ENCODE assay signal across 8 cellular contexts in genomic region chr2:209425082-209426071, GRCh38. TPM values are rescaled to one million over a fixed set of nuclear protein-coding genes. Genes with fewer than 3 reads are reported as not detected.
DNase-seq lines count a peak whose midpoint lies in the region; ATAC-seq, FAIRE-seq and TF ChIP-seq lines count a peak whose summit lies in the region.

No MANE protein-coding gene starts in this region.

- no peak overlapping the region for H3K27ac ChIP-seq in spleen

- peaks cover 0 to 28% (median 18%) of the 10 kb centered on the region in 6 donors for H3K4me1 ChIP-seq in spleen

- H3K36me3 ChIP-seq in bronchial epithelial cell (ENCODE audit: control insufficient read depth, insufficient read depth, low read length) (no peaks in the 10 kb centered on the region), spleen (no peaks in the 10 kb centered on the region)

- POLR2A ChIA-PET in AG04449 (lab: Yijun Ruan, JAX), result interaction anchor here (0.6 kb wide), 1 partner anchor 154 kb away, joined by 3 read pairs; no protein-coding TSS in a partner anchor

- DNase-seq in AG04449 (ENCODE audit: low read depth, low spot score) (no peak), GM10266 (ENCODE audit: extremely low spot score) (peak; percentile 47), NCI-H526 (lab: John Stamatoyannopoulos, UW) (peak; percentile 81 to 91), bronchial epithelial cell (ENCODE audit: low read depth) (peak; percentile 75), medulla oblongata (ENCODE audit: extremely low spot score) (peak; percentile 69), spleen (no peak)

- TF ChIP-seq POLR2A in spleen (IDR thresholded peaks at IDR 0.05), result no peak

- ATAC-seq in HG03520 (IDR thresholded peaks at IDR 0.05; ENCODE audit: unreplicated experiment) (peak; percentile 30), HG03280 (IDR thresholded peaks at IDR 0.05; ENCODE audit: unreplicated experiment) (no peak)

- H3K27me3 ChIP-seq in bronchial epithelial cell (ENCODE audit: control insufficient read depth, insufficient read depth, low read length) (no peaks in the 10 kb centered on the region), spleen (replicated peaks in 1 of 7) (peaks cover 0 to 36% (median 3%) of the 10 kb centered on the region in 7 donors)

- TF ChIP-seq CTCF in AG04449 (IDR thresholded peaks at IDR 0.05; ENCODE audit: insufficient read depth, low read length, missing control alignments) (peak; percentile 50), GM10266 (IDR thresholded peaks at IDR 0.05; ENCODE audit: control insufficient read depth, insufficient read depth, low read depth, missing control alignments) (peak; percentile 34), bronchial epithelial cell (IDR thresholded peaks at IDR 0.05; ENCODE audit: insufficient read depth, low read length, severe bottlenecking) (peak; percentile 50), spleen (IDR thresholded peaks at IDR 0.05 in 8 of 11, conservative IDR thresholded peaks at IDR 0.05 in 3 of 11) (peak in 4 of 11 experiments; percentile 15 to 43 (median 18))

- WGBS in spleen, 5 donors, result 22 to 27% (median 25%) methylated on average over 7 of the region's 7 CpGs

- FAIRE-seq in bronchial epithelial cell (lab: Jason Lieb, UNC), result no peak

- no peaks in the 10 kb centered on the region for H3K9me3 ChIP-seq in spleen

- H3K4me3 ChIP-seq in AG04449 (ENCODE audit: low read depth, low read length) (peak overlapping the region; percentile 67), bronchial epithelial cell (ENCODE audit: low read depth, low read length) (peak overlapping the region; percentile 85), spleen (peak overlapping the region in 4 of 8 donors; percentile 51 to 70 (median 55))

- CTCF ChIA-PET in AG04449 (lab: Yijun Ruan, JAX), result interaction anchor here (0.6 to 7.0 kb wide), 34 partner anchors 8 to 1030 kb away, joined by 3 to 124 read pairs (median 6); no protein-coding TSS in a partner anchor

- intact Hi-C loops in spleen (cut with DNase I; ENCODE audit: low total_unique reads), result loop anchor here (5.0 kb wide), 1 partner anchor 132 kb away; no protein-coding TSS in a partner anchor

RNA-seq across cellular contexts. Expression of gene MAP2, which starts 1.5 kb away (rescaled TPM):
- total RNA-seq in bronchial epithelial cell, result 8.2 and 33.7 TPM in 2 replicates
- total RNA-seq in spleen, result 1 to 10 TPM in 6 of 7 donors, under 1 TPM in 1; 0.97 to 5.0 (median 3.2) TPM
- polyA plus RNA-seq in spleen, result under 1 TPM; 0.38 to 0.74 (median 0.48) TPM

Comparison
In these comparisons a context has a peak if more than half of its experiments do, and no peak if none do; other contexts are left out.
1. DNase-seq: peak in GM10266 (single experiment), NCI-H526 (2 of 2), bronchial epithelial cell (single experiment) and medulla oblongata (single experiment); none in AG04449 (single experiment) and spleen (single experiment).